18 cellular contexts compared by ENCODE assay signal in genomic region chrX:19740744-19741143, GRCh38.
DNase-seq lines count a peak whose midpoint lies in the region; ATAC-seq, FAIRE-seq and TF ChIP-seq lines count a peak whose summit lies in the region.
"Had no signal": no experiment of that assay in that cellular context is flagged by ENCODE, and none has a peak within 500 bp of the region (broad histone marks: within the 10 kb centered on the region; RNA-seq: fewer than 3 reads in every experiment).

No MANE protein-coding gene starts in this region.

- H3K27me3 ChIP-seq in CD4-positive, alpha-beta T cell (ENCODE audit: control insufficient read depth, insufficient read depth, low read length), result no peaks in the 10 kb centered on the region
- H3K27me3 ChIP-seq in lower lobe of right lung (ENCODE audit: low read depth), result no peaks in the 10 kb centered on the region
- peaks cover 0 to 5% (median 0%) of the 10 kb centered on the region in 4 donors for H3K27me3 ChIP-seq in pancreas
- H3K27me3 ChIP-seq: gastroesophageal sphincter, suprapubic skin had no signal

- CTCF ChIA-PET in CD4-positive, alpha-beta T cell (lab: Charles Lee), result interaction anchor here (0.6 kb wide), 1 partner anchor 38 kb away, joined by 3 read pairs; no protein-coding TSS in a partner anchor
- CTCF ChIA-PET in activated CD8-positive, alpha-beta T cell treated with anti-CD3 and anti-CD28 coated beads, Interleukin-2, amount 10 ng/mL, durations not matched to agents 7 days and 5 days (lab: Charles Lee), result interaction anchor here (0.7 to 1.9 kb wide), 15 partner anchors 9 to 323 kb away, joined by 3 to 11 read pairs (median 4); no protein-coding TSS in a partner anchor

- H3K36me3 Mint-ChIP-seq in CD4-positive, alpha-beta T cell (ENCODE audit: low read depth), result peaks cover 59% of the 10 kb centered on the region
- peaks cover 44% of the 10 kb centered on the region for H3K36me3 Mint-ChIP-seq in activated CD8-positive, alpha-beta T cell treated with anti-CD3 and anti-CD28 coated beads, Interleukin-2, amount 10 ng/mL, durations not matched to agents 7 days and 5 days (ENCODE audit: low read depth)

- no peaks in the 10 kb centered on the region for H3K9me3 Mint-ChIP-seq in CD4-positive, alpha-beta T cell
- no peaks in the 10 kb centered on the region for H3K9me3 Mint-ChIP-seq in activated CD8-positive, alpha-beta T cell treated with anti-CD3 and anti-CD28 coated beads, Interleukin-2, amount 10 ng/mL, durations not matched to agents 7 days and 5 days (ENCODE audit: insufficient read depth)

- peak overlapping the region; percentile 7 for H3K4me3 Mint-ChIP-seq in CD4-positive, alpha-beta T cell
- no peak overlapping the region for H3K4me3 Mint-ChIP-seq in activated CD8-positive, alpha-beta T cell treated with anti-CD3 and anti-CD28 coated beads, Interleukin-2, amount 10 ng/mL, durations not matched to agents 7 days and 5 days

- intact Hi-C loops in CD4-positive, alpha-beta T cell (cut with DNase I, micrococcal nuclease), result loop anchor here in 1 of 2 experiments (2.0 kb wide), 1 partner anchor 146 kb away; the partner anchor contains the start of gene SH3KBP1
- intact Hi-C loops in lower lobe of right lung (cut with DNase I) (no loop called here), pancreas (cut with DNase I) (no loop called here)

- H3K4me1 ChIP-seq in lower lobe of right lung (peaks cover 17% of the 10 kb centered on the region), pancreas (no peaks in the 10 kb centered on the region)
- H3K4me1 ChIP-seq: gastroesophageal sphincter, prostate gland, suprapubic skin had no signal

- FAIRE-seq in GM18507 (lab: Jason Lieb, UNC), result peak; percentile 60
- no peak for FAIRE-seq in pancreas (lab: Jason Lieb, UNC)
- FAIRE-seq: H1 had no signal

- H3K4me3 ChIP-seq in lower lobe of right lung (no peak overlapping the region), pancreas (no peak overlapping the region)
- H3K4me3 ChIP-seq: gastroesophageal sphincter, prostate gland, suprapubic skin had no signal

- H3K27ac ChIP-seq in CD4-positive, alpha-beta T cell (ENCODE audit: low read depth, low read length), result no peak overlapping the region
- H3K27ac ChIP-seq in lower lobe of right lung, result peak overlapping the region; percentile 11
- no peak overlapping the region for H3K27ac ChIP-seq in pancreas
- H3K27ac ChIP-seq: gastroesophageal sphincter, prostate gland, suprapubic skin had no signal

- H3K36me3 ChIP-seq in lower lobe of right lung (no peaks in the 10 kb centered on the region), pancreas (no peaks in the 10 kb centered on the region)
- H3K36me3 ChIP-seq: gastroesophageal sphincter, prostate gland, suprapubic skin had no signal

- 57 to 66% methylated on average over 8 of the region's 8 CpGs for WGBS in pancreas, 2 donors

- POLR2A ChIA-PET in CD4-positive, alpha-beta T cell (lab: Charles Lee), result interaction anchor here (0.6 to 1.2 kb wide), 4 partner anchors 18 to 99 kb away, joined by 3 to 4 read pairs (median 3); no protein-coding TSS in a partner anchor
- POLR2A ChIA-PET in activated CD8-positive, alpha-beta T cell treated with anti-CD3 and anti-CD28 coated beads, Interleukin-2, amount 10 ng/mL, durations not matched to agents 7 days and 5 days (lab: Charles Lee), result no interaction called here

- no peak for ATAC-seq in CD4-positive, alpha-beta T cell (ENCODE audit: poor library complexity)
- ATAC-seq in activated CD8-positive, alpha-beta T cell treated with anti-CD3 and anti-CD28 coated beads, Interleukin-2, amount 10 ng/mL, durations not matched to agents 7 days and 5 days, result no peak
- ATAC-seq in lower lobe of right lung (peak; percentile 83 to 94), pancreas (no peak)
- ATAC-seq: gastroesophageal sphincter, SK-N-SH treated with all-trans-retinoic acid at 6 μM for 48 hours had no signal

- H3K27ac Mint-ChIP-seq in CD4-positive, alpha-beta T cell, result peak overlapping the region; percentile 74
- H3K27ac Mint-ChIP-seq in activated CD8-positive, alpha-beta T cell treated with anti-CD3 and anti-CD28 coated beads, Interleukin-2, amount 10 ng/mL, durations not matched to agents 7 days and 5 days, result peak overlapping the region; percentile 35

- H3K27me3 Mint-ChIP-seq in CD4-positive, alpha-beta T cell, result no peaks in the 10 kb centered on the region
- H3K27me3 Mint-ChIP-seq in activated CD8-positive, alpha-beta T cell treated with anti-CD3 and anti-CD28 coated beads, Interleukin-2, amount 10 ng/mL, durations not matched to agents 7 days and 5 days (ENCODE audit: low read depth), result no peaks in the 10 kb centered on the region

- no peak for TF ChIP-seq CTCF in CD4-positive, alpha-beta T cell (IDR thresholded peaks at IDR 0.05)
- no peak for TF ChIP-seq CTCF in lower lobe of right lung (IDR thresholded peaks at IDR 0.05)
- TF ChIP-seq CTCF in pancreas (IDR thresholded peaks at IDR 0.05), result no peak

- DNase-seq in CD4-positive, alpha-beta T cell, result no peak
- no peak for DNase-seq in GM18507 (ENCODE audit: extremely low spot score, insufficient read length, low read depth)
- no peak for DNase-seq in activated CD8-positive, alpha-beta T cell treated with anti-CD3 and anti-CD28 coated beads, Interleukin-2, amount 10 ng/mL, durations not matched to agents 7 days and 5 days
- DNase-seq in lower lobe of right lung, result no peak
- DNase-seq in pancreas, result no peak
- no peak for DNase-seq in pons (ENCODE audit: low spot score)
- no peak for DNase-seq in NCI-H748 (lab: John Stamatoyannopoulos, UW; ENCODE audit: unreplicated experiment)
- DNase-seq: activated CD4-positive, CD25-positive, alpha-beta regulatory T cell; activated effector memory CD4-positive, alpha-beta T cell treated with anti-CD3 and anti-CD28 coated beads, Interleukin-2, amount 50 U/mL, for 16 hours; AML-193; central memory CD4-positive, alpha-beta T cell; NCI-H1417 treated with DMSO at 0.1 percent for 48 hours; NCI-H226 had no signal

- peaks cover 83% of the 10 kb centered on the region for H3K4me1 Mint-ChIP-seq in CD4-positive, alpha-beta T cell (ENCODE audit: low read depth)
- peaks cover 66% of the 10 kb centered on the region for H3K4me1 Mint-ChIP-seq in activated CD8-positive, alpha-beta T cell treated with anti-CD3 and anti-CD28 coated beads, Interleukin-2, amount 10 ng/mL, durations not matched to agents 7 days and 5 days (ENCODE audit: low read depth)

- H3K9me3 ChIP-seq in CD4-positive, alpha-beta T cell (ENCODE audit: control insufficient read depth, low read length), result no peaks in the 10 kb centered on the region
- no peaks in the 10 kb centered on the region for H3K9me3 ChIP-seq in lower lobe of right lung
- no peaks in the 10 kb centered on the region for H3K9me3 ChIP-seq in pancreas
- H3K9me3 ChIP-seq: gastroesophageal sphincter, prostate gland, suprapubic skin had no signal

Comparison
In these comparisons a context has a peak if more than half of its experiments do, and no peak if none do; other contexts are left out.
1. ATAC-seq: peak in lower lobe of right lung (2 of 2); none in CD4-positive, alpha-beta T cell (single experiment), activated CD8-positive, alpha-beta T cell treated with anti-CD3 and anti-CD28 coated beads, Interleukin-2, amount 10 ng/mL, durations not matched to agents 7 days and 5 days (single experiment) and pancreas (0 of 4).